Comparison of ENCODE assay signal across 14 cellular contexts in the genomic region with DNA sequence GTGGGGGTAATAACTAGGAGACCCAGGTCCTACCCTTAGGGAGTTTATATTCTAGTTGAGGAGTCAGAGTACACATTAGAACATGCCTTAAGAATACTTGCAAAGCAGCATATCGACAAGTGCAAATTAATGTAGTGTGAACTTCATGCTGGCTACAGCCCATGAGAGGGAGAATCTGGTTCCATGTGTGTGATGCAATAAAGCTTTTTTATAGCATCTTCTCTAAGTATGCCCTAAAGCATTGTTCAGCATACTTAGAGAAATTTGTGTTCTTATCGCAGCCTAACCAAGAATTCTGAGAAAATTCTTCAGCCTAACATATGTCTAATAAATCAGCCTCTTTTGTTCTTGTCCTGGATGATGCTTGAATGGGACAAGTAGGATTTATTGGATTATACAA.
DNase-seq lines count a peak whose midpoint lies in the region; TF ChIP-seq lines count a peak whose summit lies in the region.
"Had no signal": no experiment of that assay in that cellular context is flagged by ENCODE, and none has a peak within 500 bp of the region (broad histone marks: within the 10 kb centered on the region; RNA-seq: fewer than 3 reads in every experiment).

No MANE protein-coding gene starts in this region.

- no peaks in the 10 kb centered on the region for H3K27me3 Mint-ChIP-seq in activated CD4-positive, alpha-beta memory T cell treated with anti-CD3 and anti-CD28 coated beads for 36 hours
- H3K27me3 Mint-ChIP-seq: CD4-positive, alpha-beta memory T cell had no signal

- no peak for TF ChIP-seq CTCF in AG10803 (conservative IDR thresholded peaks at IDR 0.05; ENCODE audit: low read length)
- TF ChIP-seq CTCF in fibroblast of the aortic adventitia (IDR thresholded peaks at IDR 0.05; ENCODE audit: insufficient read depth, low read length), result no peak

- peaks cover 24% of the 10 kb centered on the region for H3K36me3 ChIP-seq in adipocyte (ENCODE audit: control insufficient read depth, insufficient read depth, low read length, severe bottlenecking)

- peaks cover 12% of the 10 kb centered on the region for H3K4me1 Mint-ChIP-seq in activated CD4-positive, alpha-beta memory T cell treated with anti-CD3 and anti-CD28 coated beads for 36 hours (ENCODE audit: low read depth)
- H3K4me1 Mint-ChIP-seq: GM23338 had no signal

- POLR2A ChIA-PET in activated CD4-positive, alpha-beta memory T cell treated with anti-CD3 and anti-CD28 coated beads for 36 hours (lab: Charles Lee), result no interaction called here

- no peaks in the 10 kb centered on the region for H3K9me3 ChIP-seq in adipocyte (ENCODE audit: control insufficient read depth, low read length)
- H3K9me3 ChIP-seq: A549, BLaER1 had no signal

- intact Hi-C loops in activated CD4-positive, alpha-beta memory T cell treated with anti-CD3 and anti-CD28 coated beads for 36 hours (cut with micrococcal nuclease), result no loop called here

- DNase-seq in AG10803 (ENCODE audit: low read depth) (peak; percentile 25), GM03348 (ENCODE audit: low spot score) (peak; percentile 24), adipocyte (ENCODE audit: low read depth) (peak; percentile 25), fibroblast of the aortic adventitia (ENCODE audit: low read depth) (peak; percentile 7), SIG-M5 (lab: John Stamatoyannopoulos, UW) (no peak), dedifferentiated amniotic fluid mesenchymal stem cell (ENCODE audit: extremely low spot score) (no peak)
- no peak for DNase-seq in activated CD4-positive, alpha-beta memory T cell treated with anti-CD3 and anti-CD28 coated beads for 36 hours
- DNase-seq: CD4-positive, alpha-beta memory T cell; DMS79 treated with DMSO at 0.1 percent for 48 hours; HCEC 1CT had no signal

- no peak overlapping the region for H3K27ac Mint-ChIP-seq in activated CD4-positive, alpha-beta memory T cell treated with anti-CD3 and anti-CD28 coated beads for 36 hours
- H3K27ac Mint-ChIP-seq: CD4-positive, alpha-beta memory T cell; GM23338 had no signal

- H3K36me3 Mint-ChIP-seq in activated CD4-positive, alpha-beta memory T cell treated with anti-CD3 and anti-CD28 coated beads for 36 hours, result peaks cover 16% of the 10 kb centered on the region

- CTCF ChIA-PET in activated CD4-positive, alpha-beta memory T cell treated with anti-CD3 and anti-CD28 coated beads for 36 hours (lab: Charles Lee), result no interaction called here

- H3K4me1 ChIP-seq in adipocyte (ENCODE audit: control insufficient read depth, insufficient read depth, low read length), result peaks cover 11% of the 10 kb centered on the region
- H3K4me1 ChIP-seq: A549 had no signal

- no peak overlapping the region for H3K9ac ChIP-seq in adipocyte (ENCODE audit: low read length)
- H3K9ac ChIP-seq: BLaER1 had no signal

- no peak overlapping the region for H3K4me3 Mint-ChIP-seq in activated CD4-positive, alpha-beta memory T cell treated with anti-CD3 and anti-CD28 coated beads for 36 hours
- H3K4me3 Mint-ChIP-seq: CD14-positive monocyte; CD4-positive, alpha-beta memory T cell; GM23338 had no signal

- no peaks in the 10 kb centered on the region for H3K27me3 ChIP-seq in adipocyte (replicated peaks; ENCODE audit: control insufficient read depth, insufficient read depth, low read length)
- H3K27me3 ChIP-seq: BLaER1 had no signal

- H3K4me3 ChIP-seq in AG10803 (ENCODE audit: low read length) (no peak overlapping the region), adipocyte (ENCODE audit: low read length) (no peak overlapping the region), fibroblast of the aortic adventitia (ENCODE audit: low read depth, low read length) (no peak overlapping the region)
- H3K4me3 ChIP-seq: A549, BLaER1, GM23338 had no signal

- no peaks in the 10 kb centered on the region for H3K9me3 Mint-ChIP-seq in activated CD4-positive, alpha-beta memory T cell treated with anti-CD3 and anti-CD28 coated beads for 36 hours
- H3K9me3 Mint-ChIP-seq: GM23338 had no signal

Comparison
In these comparisons a context has a peak if more than half of its experiments do, and no peak if none do; other contexts are left out.
1. DNase-seq: peak in AG10803 (single experiment), GM03348 (single experiment), adipocyte (single experiment) and fibroblast of the aortic adventitia (single experiment); none in SIG-M5 (single experiment), activated CD4-positive, alpha-beta memory T cell treated with anti-CD3 and anti-CD28 coated beads for 36 hours (single experiment) and dedifferentiated amniotic fluid mesenchymal stem cell (single experiment).